Comparison of ENCODE assay signal across 2 cellular contexts in genomic region chr14:21840765-21841164, GRCh38.
TF ChIP-seq lines count a peak whose summit lies in the region.

No MANE protein-coding gene starts in this region.

TF ChIP-seq in HCT116, 20 proteins besides CTCF, POLR2A, EP300 and RAD21:
- TF ChIP-seq ATF3 (IDR thresholded peaks at IDR 0.05) (no peak), EZH2phosphoT487 (IDR thresholded peaks at IDR 0.05; ENCODE audit: borderline replicate concordance) (no peak), JUND (IDR thresholded peaks at IDR 0.05) (no peak), ELF1 (IDR thresholded peaks at IDR 0.05; ENCODE audit: borderline replicate concordance, low read depth) (no peak), FOSL1 (IDR thresholded peaks at IDR 0.05; ENCODE audit: low read depth) (no peak), CBX3 (IDR thresholded peaks at IDR 0.05; ENCODE audit: low read depth) (no peak), ZFX (IDR thresholded peaks at IDR 0.05) (no peak), MAX (IDR thresholded peaks at IDR 0.05) (no peak), SIN3A (IDR thresholded peaks at IDR 0.05; ENCODE audit: low read depth) (no peak), POLR2AphosphoS5 (IDR thresholded peaks at IDR 0.05; ENCODE audit: low read depth, low read length) (no peak), YY1 (IDR thresholded peaks at IDR 0.05; ENCODE audit: extremely low read depth, insufficient replicate concordance, low read depth, low read length) (no peak), SP1 (IDR thresholded peaks at IDR 0.05; ENCODE audit: low read depth) (no peak), TCF7L2 (IDR thresholded peaks at IDR 0.05; ENCODE audit: borderline replicate concordance, extremely low read depth, insufficient read depth, insufficient read length) (no peak), REST (IDR thresholded peaks at IDR 0.05; ENCODE audit: low read depth) (no peak), ZBTB33 (IDR thresholded peaks at IDR 0.05; ENCODE audit: extremely low read depth, insufficient replicate concordance, low read length) (no peak), SRF (IDR thresholded peaks at IDR 0.05; ENCODE audit: low read depth) (no peak), CEBPB (IDR thresholded peaks at IDR 0.05; ENCODE audit: low read depth) (no peak), EGR1 (IDR thresholded peaks at IDR 0.05; ENCODE audit: low read depth) (no peak), ZNF274 (IDR thresholded peaks at IDR 0.05; ENCODE audit: low read depth, low read length) (no peak), EZH2 (IDR thresholded peaks at IDR 0.05) (no peak)

TF ChIP-seq in H1, 55 proteins besides CTCF, POLR2A, EP300 and RAD21:
- no peak for TF ChIP-seq BACH1 (IDR thresholded peaks at IDR 0.05; ENCODE audit: low read length)
- peak; percentile 59; the same call in 1 of the 2 replicates for TF ChIP-seq FOSL1 (IDR thresholded peaks at IDR 0.05; ENCODE audit: insufficient read depth, low read depth, low read length)
